20 cellular contexts compared by ENCODE assay signal in genomic region chr6:54100411-54101006, GRCh38. TPM values are rescaled to one million over a fixed set of nuclear protein-coding genes. Genes with fewer than 3 reads are reported as not detected.
DNase-seq lines count a peak whose midpoint lies in the region; ATAC-seq, FAIRE-seq and TF ChIP-seq lines count a peak whose summit lies in the region.
"Had no signal": no experiment of that assay in that cellular context is flagged by ENCODE, and none has a peak within 500 bp of the region (broad histone marks: within the 10 kb centered on the region; RNA-seq: fewer than 3 reads in every experiment).

No MANE protein-coding gene starts in this region.

- WGBS in sigmoid colon, 2 donors, result 91 to 92% methylated on average over 1 of the region's 1 CpG

- no peaks in the 10 kb centered on the region for H3K36me3 ChIP-seq in sigmoid colon
- H3K36me3 ChIP-seq: lower lobe of right lung had no signal

- no peak overlapping the region for H3K4me3 ChIP-seq in sigmoid colon
- H3K4me3 ChIP-seq: GM23338, lower lobe of right lung, PC-9 had no signal

- no peak for TF ChIP-seq EP300 in sigmoid colon (IDR thresholded peaks at IDR 0.05)

- DNase-seq in NCI-H69 (lab: John Stamatoyannopoulos, UW) (peak; percentile 9), RKO (ENCODE audit: low spot score) (no peak), RCC 7860 (ENCODE audit: low spot score) (no peak), sigmoid colon (no peak)
- DNase-seq: activated gamma-delta T cell treated with Interleukin-2 at 50 U/mL for 16 hours; DMS79; KG1; lower lobe of right lung; natural killer cell; NCI-H1417 treated with DMSO at 0.1 percent for 48 hours; NCI-H510A treated with DMSO at 0.1 percent for 48 hours; PC-9; retina; stimulated activated CD4-positive, alpha-beta T cell treated with anti-CD3 and anti-CD28 coated beads, Interleukin-1b, Interleukin-23, amount 100 ng/mL, for 48 hours had no signal

- TF ChIP-seq CTCF in sigmoid colon (IDR thresholded peaks at IDR 0.05), result no peak

- no peak for TF ChIP-seq POLR2A in sigmoid colon (IDR thresholded peaks at IDR 0.05)

- ATAC-seq in GM18870 (IDR thresholded peaks at IDR 0.05; ENCODE audit: unreplicated experiment) (peak; percentile 94), GM21529 (IDR thresholded peaks at IDR 0.05; ENCODE audit: unreplicated experiment) (peak; percentile 68), HG03097 (IDR thresholded peaks at IDR 0.05; ENCODE audit: low FRiP score, unreplicated experiment) (peak; percentile 90), GM19328 (IDR thresholded peaks at IDR 0.05; ENCODE audit: unreplicated experiment) (no peak)
- ATAC-seq: GM23338, lower lobe of right lung, natural killer cell had no signal

- intact Hi-C loops in sigmoid colon (cut with DNase I), result no loop called here

- H3K27me3 ChIP-seq in sigmoid colon, result no peaks in the 10 kb centered on the region

- no peaks in the 10 kb centered on the region for H3K9me3 ChIP-seq in sigmoid colon
- H3K9me3 ChIP-seq: lower lobe of right lung had no signal

- H3K4me1 ChIP-seq in sigmoid colon, result no peaks in the 10 kb centered on the region
- H3K4me1 ChIP-seq: lower lobe of right lung had no signal

- H3K27ac ChIP-seq in sigmoid colon, result no peak overlapping the region
- H3K27ac ChIP-seq: lower lobe of right lung, PC-9 had no signal

- FAIRE-seq in RCC 7860 (lab: Jason Lieb, UNC), result no peak
- FAIRE-seq: astrocyte had no signal

RNA-seq across cellular contexts. Expression of gene MLIP, which starts 10.7 kb away (rescaled TPM):
- total RNA-seq in sigmoid colon, result 1 to 10 TPM in 1 of 4 donors, under 1 TPM in 1, not detected in 2; 0.71 to 1.3 TPM
- polyA plus RNA-seq in sigmoid colon, result 1 to 10 TPM in 2 of 3 donors, under 1 TPM in 1; 0.31 to 2.8 (median 1.2) TPM
- total RNA-seq: astrocyte, GM23338, lower lobe of right lung, natural killer cell had no signal
- polyA plus RNA-seq: GM23338 had no signal
